Comparison of ENCODE assay signal across 8 cellular contexts in the genomic region with DNA sequence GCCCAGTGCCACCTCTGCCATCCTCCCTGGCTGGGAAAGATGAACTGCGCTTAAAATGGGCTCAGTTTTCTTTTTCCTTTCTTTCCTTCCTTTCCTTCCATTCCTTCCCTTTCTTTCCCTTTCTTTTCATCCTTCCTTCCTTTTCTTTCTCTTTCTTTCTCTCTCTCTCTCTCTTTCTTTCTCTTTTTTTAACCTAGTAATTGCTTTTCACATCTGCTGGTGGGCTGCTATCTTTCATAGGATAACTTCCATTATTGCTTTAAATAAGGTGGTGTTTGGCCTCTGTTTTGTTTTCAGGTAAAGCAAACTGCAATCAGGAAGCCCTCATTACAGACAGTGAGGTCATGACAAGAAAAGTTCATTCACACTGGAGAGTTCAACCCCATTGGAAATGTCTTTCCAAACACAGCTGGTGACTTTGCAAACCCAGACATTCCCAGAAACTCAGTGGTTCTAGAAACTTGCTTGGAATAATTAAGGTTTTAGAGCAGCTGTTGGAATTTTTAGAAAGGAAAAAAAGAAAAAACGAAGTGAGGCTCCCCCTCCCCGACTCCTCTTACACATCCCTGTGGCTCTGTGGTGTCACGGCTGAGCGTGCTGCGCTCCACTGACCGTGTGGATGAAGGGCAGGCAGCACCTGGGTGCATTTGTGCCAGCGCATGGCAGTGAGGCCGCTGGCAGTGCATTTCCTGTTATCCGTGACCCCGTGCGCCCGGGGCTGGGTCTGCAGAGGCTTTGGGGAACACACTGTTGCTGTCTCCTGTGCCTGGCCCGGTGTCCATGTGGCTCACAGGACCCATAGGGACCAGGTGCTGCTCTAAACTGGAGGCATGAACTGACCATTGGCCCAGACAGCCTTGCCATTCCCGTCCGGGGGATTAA.
DNase-seq lines count a peak whose midpoint lies in the region; ATAC-seq and TF ChIP-seq lines count a peak whose summit lies in the region.

No MANE protein-coding gene starts in this region.

- in situ Hi-C loops in GM18951 (cut with MboI; ENCODE audit: low sequenced_read_pairs, unreplicated experiment), result no loop called here

- WGBS in gastroesophageal sphincter (ENCODE audit: low coverage in 1 of 2), 2 donors, result 70 to 87% methylated on average over 5 to 13 of the region's 16 CpGs

- TF ChIP-seq POLR2A in GM18951 (IDR thresholded peaks at IDR 0.05; ENCODE audit: extremely low read depth, insufficient read depth, insufficient read length) (peak; percentile 12), Peyer's patch (IDR thresholded peaks at IDR 0.05) (no peak), gastroesophageal sphincter (IDR thresholded peaks at IDR 0.05) (no peak)

- ATAC-seq in gastroesophageal sphincter (no peak), HG03571 (IDR thresholded peaks at IDR 0.05; ENCODE audit: unreplicated experiment) (no peak), HG03025 (IDR thresholded peaks at IDR 0.05; ENCODE audit: low FRiP score, unreplicated experiment) (no peak)

- H3K9me3 ChIP-seq in Peyer's patch (no peaks in the 10 kb centered on the region), gastroesophageal sphincter (no peaks in the 10 kb centered on the region), skeletal muscle satellite cell (replicated peaks; ENCODE audit: low read length) (no peaks in the 10 kb centered on the region)

- TF ChIP-seq CTCF in Peyer's patch (IDR thresholded peaks at IDR 0.05) (no peak), gastroesophageal sphincter (IDR thresholded peaks at IDR 0.05) (no peak)

- H3K27me3 ChIP-seq in Peyer's patch (no peaks in the 10 kb centered on the region), gastroesophageal sphincter (no peaks in the 10 kb centered on the region), skeletal muscle satellite cell (ENCODE audit: control insufficient read depth, insufficient read depth, low read length) (no peaks in the 10 kb centered on the region)

- H3K4me1 ChIP-seq in Peyer's patch (peaks cover 19 to 59% (median 46%) of the 10 kb centered on the region in 4 donors), gastroesophageal sphincter (peaks cover 0 to 53% (median 14%) of the 10 kb centered on the region in 3 donors), skeletal muscle satellite cell (ENCODE audit: control insufficient read depth, insufficient read depth, low read length) (peaks cover 48% of the 10 kb centered on the region)

- H3K4me3 ChIP-seq in Peyer's patch, result peak overlapping the region in 1 of 4 donors; percentile 7
- no peak overlapping the region for H3K4me3 ChIP-seq in gastroesophageal sphincter
- H3K4me3 ChIP-seq in skeletal muscle satellite cell (ENCODE audit: low read length), result peak overlapping the region; percentile 17

- peak overlapping the region; percentile 78 to 91 (median 84) for H3K27ac ChIP-seq in Peyer's patch
- peak overlapping the region; percentile 10 to 71 (median 66) for H3K27ac ChIP-seq in gastroesophageal sphincter

- DNase-seq in Peyer's patch, result peak in 2 of 3 donors; percentile 81
- DNase-seq in NCI-H345 (lab: John Stamatoyannopoulos, UW), result no peak
- no peak for DNase-seq in anterior cingulate cortex (lab: John Stamatoyannopoulos, UW)

- no peaks in the 10 kb centered on the region for H3K36me3 ChIP-seq in Peyer's patch
- no peaks in the 10 kb centered on the region for H3K36me3 ChIP-seq in gastroesophageal sphincter
- no peaks in the 10 kb centered on the region for H3K36me3 ChIP-seq in skeletal muscle satellite cell (ENCODE audit: insufficient read depth, low read length)

- no peak for TF ChIP-seq EP300 in gastroesophageal sphincter (IDR thresholded peaks at IDR 0.05)

- H3K9ac ChIP-seq in skeletal muscle satellite cell (ENCODE audit: low read depth, low read length), result peak overlapping the region; percentile 46

- peak overlapping the region; percentile 71 for H3K4me2 ChIP-seq in skeletal muscle satellite cell (ENCODE audit: low read length)

Comparison
In these comparisons a context has a peak if more than half of its experiments do, and no peak if none do; other contexts are left out.
1. DNase-seq: peak in Peyer's patch (2 of 3); none in NCI-H345 (single experiment) and anterior cingulate cortex (0 of 58).